Comparison of ENCODE assay signal across 19 cellular contexts in genomic region chr10:69242844-69243212, GRCh38. TPM values are rescaled to one million over a fixed set of nuclear protein-coding genes. Genes with fewer than 3 reads are reported as not detected.
A peak's percentile ranks its signal among the peaks of the same experiment; 100 is the strongest.
DNase-seq lines count a peak whose midpoint lies in the region; TF ChIP-seq lines count a peak whose summit lies in the region.
"Had no signal": no experiment of that assay in that cellular context is flagged by ENCODE, and none has a peak within 500 bp of the region (broad histone marks: within the 10 kb centered on the region; RNA-seq: fewer than 3 reads in every experiment).

No MANE protein-coding gene starts in this region.

- H3K27ac Mint-ChIP-seq in glutamatergic neuron (ENCODE audit: unreplicated experiment) = peak overlapping the region; percentile 78
- H3K27ac Mint-ChIP-seq: activated T-helper 2 cell treated with anti-CD3 and anti-CD28 coated beads, Interferon-gamma antibody, Interleukin-2, Interleukin-4, amounts not matched to agents 10 μg/mL and 5 μg/mL and 100 μg/mL, durations not matched to agents 14 hours and 24 hours and 36 hours; T-helper 2 cell treated with Interferon-gamma antibody and Interleukin-4, amounts not matched to agents 5 μg/mL and 100 μg/mL, for 36 hours had no signal

- no peaks in the 10 kb centered on the region for H3K36me3 Mint-ChIP-seq in glutamatergic neuron (ENCODE audit: unreplicated experiment)

- DNase-seq in NB4 (ENCODE audit: low read depth) (peak; percentile 57), SK-MEL-5 (ENCODE audit: low read depth, low spot score) (peak; percentile 86), glutamatergic neuron (no peak), retinal pigment epithelial cell (ENCODE audit: low read depth) (peak; percentile 56), Kasumi-1 (lab: John Stamatoyannopoulos, UW) (no peak), DMS153 (lab: John Stamatoyannopoulos, UW) (no peak), A172 (ENCODE audit: low spot score) (no peak), DMS 273 treated with DMSO at 0.1 percent for 48 hours (lab: John Stamatoyannopoulos, UW) (no peak)
- DNase-seq: effector memory CD4-positive, alpha-beta T cell; HCEC 1CT; kidney glomerular epithelial cell; SHP77 treated with DMSO at 0.1 percent for 48 hours; stimulated activated CD4-positive, alpha-beta T cell treated with anti-CD3 and anti-CD28 coated beads, Interleukin-4, amount 100 ng/mL, for 1 hour had no signal

- TF ChIP-seq POLR2A in NB4 (IDR thresholded peaks at IDR 0.05; ENCODE audit: extremely low read depth, insufficient read length) = no peak

- in situ Hi-C loops in SK-MEL-5 (cut with HindIII; ENCODE audit: low pct_unique_long_range_greater_than_20kb, low sequenced_read_pairs) = no loop called here

- TF ChIP-seq CTCF in NB4 (IDR thresholded peaks at IDR 0.05; ENCODE audit: low read depth, low read length) (no peak), glutamatergic neuron (IDR thresholded peaks at IDR 0.05; ENCODE audit: partially characterized antibody, unreplicated experiment) (no peak), retinal pigment epithelial cell (conservative IDR thresholded peaks at IDR 0.05; ENCODE audit: low read depth, low read length) (no peak)

- peaks cover 9% of the 10 kb centered on the region for H3K27me3 Mint-ChIP-seq in glutamatergic neuron (ENCODE audit: unreplicated experiment)
- H3K27me3 Mint-ChIP-seq: central memory CD8-positive, alpha-beta T cell had no signal

- no peak overlapping the region for H3K4me3 ChIP-seq in NB4 (ENCODE audit: low read depth, low read length)
- no peak overlapping the region for H3K4me3 ChIP-seq in retinal pigment epithelial cell (ENCODE audit: low read length)
- H3K4me3 ChIP-seq: hepatocyte, suprapubic skin had no signal

- peaks cover 4% of the 10 kb centered on the region for H3K9me3 Mint-ChIP-seq in glutamatergic neuron (ENCODE audit: unreplicated experiment)
- H3K9me3 Mint-ChIP-seq: activated T-helper 2 cell treated with anti-CD3 and anti-CD28 coated beads, Interferon-gamma antibody, Interleukin-2, Interleukin-4, amounts not matched to agents 10 μg/mL and 5 μg/mL and 100 μg/mL, durations not matched to agents 14 hours and 24 hours and 36 hours; central memory CD8-positive, alpha-beta T cell; T-helper 2 cell treated with Interferon-gamma antibody and Interleukin-4, amounts not matched to agents 5 μg/mL and 100 μg/mL, for 36 hours had no signal

- H3K4me3 Mint-ChIP-seq in glutamatergic neuron (ENCODE audit: unreplicated experiment) = no peak overlapping the region
- H3K4me3 Mint-ChIP-seq: central memory CD8-positive, alpha-beta T cell; T-helper 2 cell treated with Interferon-gamma antibody and Interleukin-4, amounts not matched to agents 5 μg/mL and 100 μg/mL, for 36 hours had no signal

- peaks cover 17% of the 10 kb centered on the region for H3K4me1 Mint-ChIP-seq in glutamatergic neuron (ENCODE audit: low read depth, unreplicated experiment)
- H3K4me1 Mint-ChIP-seq: central memory CD8-positive, alpha-beta T cell had no signal

RNA-seq across cellular contexts. Expression of gene HKDC1, which starts 22.7 kb away (rescaled TPM):
- 0.29 and 0.61 TPM in 2 replicates for total RNA-seq in SK-MEL-5 (2014; rRNA removed; shearing (Covaris generic))
- polyA plus RNA-seq in SK-MEL-5 (2015; cell fraction: cytosol; rRNA removed) = 0.04 and 0.19 TPM in 2 replicates
- polyA plus RNA-seq in SK-MEL-5 (2015; cell fraction: nucleus; rRNA removed) = 0.06 and 0.16 TPM in 2 replicates
- not detected for total RNA-seq in glutamatergic neuron (ENCODE audit: unreplicated experiment)
- total RNA-seq in A172 (2014; rRNA removed; shearing (Covaris generic)) = 22.7 and 35.3 TPM in 2 replicates
- total RNA-seq: activated CD8-positive, alpha-beta memory T cell treated with anti-CD3 and anti-CD28 coated beads for 36 hours had no signal

RNA-seq across cellular contexts. Expression of gene HK1, which starts 35.5 kb away (rescaled TPM):
- 18.9 and 22.9 TPM in 2 replicates for total RNA-seq in SK-MEL-5 (2014; rRNA removed; shearing (Covaris generic))
- 38.8 and 41.1 TPM in 2 replicates for polyA plus RNA-seq in SK-MEL-5 (2015; cell fraction: cytosol; rRNA removed)
- 13.1 and 16.7 TPM in 2 replicates for polyA plus RNA-seq in SK-MEL-5 (2015; cell fraction: nucleus; rRNA removed)
- 240 TPM for total RNA-seq in glutamatergic neuron (ENCODE audit: unreplicated experiment)
- 128 and 152 TPM in 2 replicates for total RNA-seq in A172 (2014; rRNA removed; shearing (Covaris generic))

Comparison
In these comparisons a context has a peak if more than half of its experiments do, and no peak if none do; other contexts are left out.
1. DNase-seq: peak in NB4 (single experiment), SK-MEL-5 (single experiment) and retinal pigment epithelial cell (single experiment); none in glutamatergic neuron (single experiment), Kasumi-1 (0 of 2), DMS153 (single experiment), A172 (single experiment) and DMS 273 treated with DMSO at 0.1 percent for 48 hours (single experiment).
2. RNA of gene HKDC1, which starts 22.7 kb away (total RNA-seq): 22.7 to 35.3 TPM in A172; 0.29 to 0.61 TPM in SK-MEL-5 and not detected in glutamatergic neuron (single experiment); every median in the first group is over 10 times any median in the second.